In the genomic region with DNA sequence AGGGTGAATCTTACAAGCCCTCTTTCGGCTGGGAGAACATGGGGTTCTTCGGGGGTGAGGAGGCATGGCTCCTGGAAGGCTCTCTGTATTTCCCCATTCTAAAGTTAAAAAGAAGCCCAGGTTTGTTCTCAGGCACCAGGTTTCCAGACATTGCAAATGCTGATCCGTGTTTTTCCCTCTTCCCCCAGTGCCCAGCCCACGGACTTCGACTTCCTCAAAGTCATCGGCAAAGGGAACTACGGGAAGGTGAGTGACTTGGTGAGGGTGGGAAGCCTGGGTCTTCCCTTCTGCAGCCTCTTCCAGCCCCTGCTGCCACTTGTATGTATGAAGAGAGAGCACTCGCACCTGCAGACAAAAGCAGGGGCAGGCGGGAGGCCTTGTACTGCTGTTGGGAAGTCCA, we compare ENCODE assay signal across 1 cellular context.
TF ChIP-seq lines count a peak whose summit lies in the region.

No MANE protein-coding gene starts in this region.

TF ChIP-seq in HepG2, 621 proteins besides CTCF, POLR2A, EP300 and RAD21:
- TF ChIP-seq ZNF713 (CRISPR knock-in tag; IDR thresholded peaks at IDR 0.05) (no peak), MEF2D (CRISPR knock-in tag; IDR thresholded peaks at IDR 0.05) (no peak), PHF8 (CRISPR knock-in tag; IDR thresholded peaks at IDR 0.05) (0 out of 2 replicates have a peak, but pooled peaks have one; percentile 25), ZBTB8A (CRISPR knock-in tag; IDR thresholded peaks at IDR 0.05; ENCODE audit: borderline replicate concordance, low read depth) (no peak)
TF ChIP-seq in HepG2: peak in this region for 1.
